12 cellular contexts compared by ENCODE assay signal in genomic region chr13:59483441-59484116, GRCh38.
DNase-seq lines count a peak whose midpoint lies in the region; ATAC-seq, FAIRE-seq and TF ChIP-seq lines count a peak whose summit lies in the region.
"Had no signal": no experiment of that assay in that cellular context is flagged by ENCODE, and none has a peak within 500 bp of the region (broad histone marks: within the 10 kb centered on the region; RNA-seq: fewer than 3 reads in every experiment).

No MANE protein-coding gene starts in this region.

- no peaks in the 10 kb centered on the region for H3K9me3 ChIP-seq in HEK293 (ENCODE audit: control insufficient read depth, insufficient read depth, low read depth, low read length)
- H3K9me3 ChIP-seq in WERI-Rb-1 (ENCODE audit: severe bottlenecking), result no peaks in the 10 kb centered on the region
- no peaks in the 10 kb centered on the region for H3K9me3 ChIP-seq in heart right ventricle
- H3K9me3 ChIP-seq in pancreas, result no peaks in the 10 kb centered on the region
- H3K9me3 ChIP-seq in prostate gland, result no peaks in the 10 kb centered on the region
- H3K9me3 ChIP-seq: ovary, transverse colon had no signal

- CTCF ChIA-PET in HEK293 (lab: Yijun Ruan, JAX), result interaction anchor here (1.2 kb wide), 1 partner anchor 194 kb away, joined by 3 read pairs; no protein-coding TSS in a partner anchor

- TF ChIP-seq CTCF in HEK293 (tag by site-specific recombination; IDR thresholded peaks at IDR 0.05) (no peak), WERI-Rb-1 (IDR thresholded peaks at IDR 0.05; ENCODE audit: low read depth, low read length) (no peak), heart right ventricle (IDR thresholded peaks at IDR 0.05) (no peak), pancreas (IDR thresholded peaks at IDR 0.05) (no peak), prostate gland (IDR thresholded peaks at IDR 0.05) (no peak)

- H3K4me1 ChIP-seq in HEK293 (ENCODE audit: control insufficient read depth, insufficient read depth, low read length) (no peaks in the 10 kb centered on the region), heart right ventricle (peaks cover 2 to 56% (median 28%) of the 10 kb centered on the region in 9 donors), pancreas (peaks cover 3 to 5% (median 3%) of the 10 kb centered on the region in 3 donors), prostate gland (replicated peaks) (no peaks in the 10 kb centered on the region)

- POLR2A ChIA-PET in HEK293 (lab: Yijun Ruan, JAX), result no interaction called here

- DNase-seq in WERI-Rb-1 (peak; percentile 6), heart right ventricle (peak in 1 of 2 donors; percentile 30), pancreas (peak in 2 of 6 donors; percentile 21 to 63), NCI-H2196 (lab: John Stamatoyannopoulos, UW; ENCODE audit: unreplicated experiment) (no peak), prostate gland (ENCODE audit: low spot score) (no peak), activated T-cell treated with anti-CD3 and anti-CD28 coated beads for 4 hours (no peak)
- no peak for DNase-seq in effector CD8-positive, alpha-beta T cell (lab: John Stamatoyannopoulos, UW)
- DNase-seq: activated naive CD4-positive, alpha-beta T cell treated with anti-CD3 and anti-CD28 coated beads, Interleukin-2, amount 50 U/mL, for 16 hours; HFFc6; ovary; transverse colon had no signal

- no peak for TF ChIP-seq POLR2A in prostate gland (IDR thresholded peaks at IDR 0.05)

- H3K27ac ChIP-seq in HEK293 (ENCODE audit: extremely low read depth, low read depth, low read length), result no peak overlapping the region
- no peak overlapping the region for H3K27ac ChIP-seq in WERI-Rb-1
- peak overlapping the region in 8 of 10 donors; percentile 11 to 69 (median 54) for H3K27ac ChIP-seq in heart right ventricle
- peak overlapping the region in 2 of 4 donors; percentile 27 to 50 for H3K27ac ChIP-seq in pancreas
- H3K27ac ChIP-seq in prostate gland, result no peak overlapping the region
- H3K27ac ChIP-seq: ovary, transverse colon had no signal

- intact Hi-C loops in heart right ventricle (cut with DNase I) (loop anchor here in 1 of 10 donors (10.0 kb wide), 1 partner anchor 51 kb away; no protein-coding TSS in a partner anchor), pancreas (cut with DNase I) (no loop called here), prostate gland (cut with DNase I) (no loop called here)

- no peak for FAIRE-seq in pancreas (lab: Jason Lieb, UNC)

- WGBS in heart right ventricle, 2 donors, result 9 to 12% methylated on average over 3 of the region's 3 CpGs
- 28 to 34% methylated on average over 3 of the region's 3 CpGs for WGBS in pancreas, 2 donors
- 24% methylated on average over 3 of the region's 3 CpGs for WGBS in prostate gland

- H3K36me3 ChIP-seq in HEK293 (ENCODE audit: control insufficient read depth in 2 of 2, insufficient read depth in 1 of 2, low read length in 2 of 2) (no peaks in the 10 kb centered on the region), WERI-Rb-1 (no peaks in the 10 kb centered on the region), heart right ventricle (no peaks in the 10 kb centered on the region), pancreas (no peaks in the 10 kb centered on the region), prostate gland (no peaks in the 10 kb centered on the region)
- H3K36me3 ChIP-seq: ovary, transverse colon had no signal

- ATAC-seq in heart right ventricle (peak in 7 of 8 donors; percentile 74 to 86 (median 77)), pancreas (peak; percentile 64 to 93 (median 84))

- no peaks in the 10 kb centered on the region for H3K27me3 ChIP-seq in WERI-Rb-1 (ENCODE audit: insufficient read depth, low read depth, severe bottlenecking)
- H3K27me3 ChIP-seq in heart right ventricle, result no peaks in the 10 kb centered on the region
- no peaks in the 10 kb centered on the region for H3K27me3 ChIP-seq in pancreas
- no peaks in the 10 kb centered on the region for H3K27me3 ChIP-seq in prostate gland (replicated peaks; ENCODE audit: insufficient read depth)
- H3K27me3 ChIP-seq: ovary, transverse colon had no signal

- H3K4me3 ChIP-seq in HEK293 (ENCODE audit: low read depth, low read length) (no peak overlapping the region), WERI-Rb-1 (ENCODE audit: low read depth, low read length) (no peak overlapping the region), heart right ventricle (no peak overlapping the region), pancreas (peak overlapping the region in 1 of 4 donors; percentile 14), prostate gland (no peak overlapping the region)
- H3K4me3 ChIP-seq: ovary, transverse colon had no signal

TF ChIP-seq in HEK293, 187 proteins besides CTCF, POLR2A, EP300 and RAD21:
- peak; percentile 45; the same call in 1 of the 2 replicates for TF ChIP-seq ZNF335 (tag by site-specific recombination; conservative IDR thresholded peaks at IDR 0.05)
- TF ChIP-seq ZNF629 (tag by site-specific recombination; IDR thresholded peaks at IDR 0.05), result no peak

Comparison
In these comparisons a context has a peak if more than half of its experiments do, and no peak if none do; other contexts are left out.
1. H3K27ac ChIP-seq: peak in heart right ventricle (8 of 10); none in HEK293 (single experiment), WERI-Rb-1 (single experiment) and prostate gland (0 of 2).